ENCODE assay signal across 14 cellular contexts in the genomic region with DNA sequence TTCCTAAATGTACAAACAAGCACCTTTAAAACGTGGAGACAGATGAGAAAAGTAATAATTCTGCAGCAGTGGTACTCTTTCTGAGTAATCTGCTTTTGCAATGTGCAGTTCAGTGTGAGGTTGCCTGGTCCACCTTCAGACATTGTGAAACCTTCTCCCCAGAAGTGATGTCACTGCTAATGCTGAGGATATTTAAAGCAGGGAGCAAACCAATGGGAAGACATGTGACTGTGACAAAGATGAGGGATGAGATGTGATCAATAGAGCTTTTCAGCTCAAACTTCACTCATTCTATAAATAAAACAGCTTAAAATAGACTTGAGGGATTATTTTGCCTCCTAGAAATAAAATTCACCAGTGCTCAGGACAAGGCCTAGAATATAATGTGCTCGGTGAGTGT. TPM values are rescaled to one million over a fixed set of nuclear protein-coding genes. Genes with fewer than 3 reads are reported as not detected.
DNase-seq lines count a peak whose midpoint lies in the region; ATAC-seq, FAIRE-seq and TF ChIP-seq lines count a peak whose summit lies in the region.
"Had no signal": no experiment of that assay in that cellular context is flagged by ENCODE, and none has a peak within 500 bp of the region (broad histone marks: within the 10 kb centered on the region; RNA-seq: fewer than 3 reads in every experiment).

No MANE protein-coding gene starts in this region.

- 87% methylated on average over 2 of the region's 2 CpGs; no CpG with 5 or more reads in 1 of the 2 experiments for WGBS in H1 (ENCODE audit: extremely low coverage in 1 of 2, insufficient coverage in 1 of 2, insufficient read length in 1 of 2, insufficient replicate concordance in 2 of 2, low coverage in 1 of 2, low lambda C conversion rate in 2 of 2, missing lambda C conversion rate in 1 of 2), 2 experiments

- H3K9me3 ChIP-seq in left ventricle myocardium inferior (replicated peaks), result no peaks in the 10 kb centered on the region
- H3K9me3 ChIP-seq in H1 (ENCODE audit: insufficient read depth in 2 of 2, low read depth in 1 of 2, low read length in 1 of 2), result no peaks in the 10 kb centered on the region
- H3K9me3 ChIP-seq: right lobe of liver had no signal

- no peak overlapping the region for H3K23ac ChIP-seq in H1 (ENCODE audit: insufficient read length)

- peaks cover 0 to 11% of the 10 kb centered on the region in 2 experiments for H4K20me1 ChIP-seq in H1 (replicated peaks in 1 of 2; ENCODE audit: control insufficient read depth in 1 of 2, insufficient read depth in 2 of 2, low read length in 2 of 2)

- H3K79me2 ChIP-seq in H1 (ENCODE audit: control insufficient read depth in 1 of 2, insufficient read depth in 2 of 2, low read length in 2 of 2), result peaks cover 3 to 76% of the 10 kb centered on the region in 2 experiments; a peak in 3 of 4 replicates

- H2BK5ac ChIP-seq in H1 (ENCODE audit: low read depth, low read length), result no peak overlapping the region

- FAIRE-seq in H1 (lab: Jason Lieb, UNC), result no peak
- FAIRE-seq: TTC549 had no signal

- no peak for DNase-seq in left ventricle myocardium superior
- DNase-seq in left ventricle myocardium inferior, result no peak
- no peak for DNase-seq in H1 (ENCODE audit: low read depth in 1 of 2, low spot score in 2 of 2)
- peak; percentile 36 for DNase-seq in myocyte (ENCODE audit: low read depth)
- DNase-seq in NCI-H146 (lab: John Stamatoyannopoulos, UW), result no peak
- no peak for DNase-seq in effector CD8-positive, alpha-beta T cell (lab: John Stamatoyannopoulos, UW)
- DNase-seq: NCI-H526 treated with DMSO at 0.1 percent for 48 hours; right lobe of liver; stimulated activated CD8-positive, alpha-beta memory T cell treated with anti-CD3 and anti-CD28 coated beads, Interleukin-4, amount 100 ng/mL, for 48 hours had no signal

- no peak overlapping the region for H4K91ac ChIP-seq in H1 (replicated peaks; ENCODE audit: insufficient read length, low read length)

- H3K14ac ChIP-seq in H1 (ENCODE audit: insufficient read length), result no peak overlapping the region

- H3K4me1 ChIP-seq in left ventricle myocardium inferior, result peaks cover 11% of the 10 kb centered on the region
- peaks cover 2 to 17% (median 13%) of the 10 kb centered on the region in 4 experiments; a peak in 5 of 7 replicates for H3K4me1 ChIP-seq in H1 (replicated peaks in 1 of 4; ENCODE audit: control insufficient read depth in 3 of 4, insufficient read depth in 4 of 4, low read length in 3 of 4)
- H3K4me1 ChIP-seq: right lobe of liver had no signal

- H2BK120ac ChIP-seq in H1 (replicated peaks; ENCODE audit: low read depth, low read length), result no peak overlapping the region

- H3K9ac ChIP-seq in H1 (replicated peaks in 1 of 4; ENCODE audit: extremely low read depth in 1 of 4, low read depth in 3 of 4, low read length in 3 of 4), result no peak overlapping the region

- no peak overlapping the region for H2BK12ac ChIP-seq in H1 (ENCODE audit: low read depth, low read length)

- intact Hi-C loops in left ventricle myocardium superior (cut with micrococcal nuclease) (no loop called here), left ventricle myocardium inferior (cut with micrococcal nuclease) (no loop called here)

- 0 out of 2 replicates have a peak overlapping the region, but pooled peaks have one; percentile 17 for H3K18ac ChIP-seq in H1 (ENCODE audit: extremely low read depth, low read length)

- H2BK15ac ChIP-seq in H1 (ENCODE audit: low read length), result no peak overlapping the region

- no peak overlapping the region for H4K8ac ChIP-seq in H1 (ENCODE audit: extremely low read depth, insufficient read depth, low read length)

- TF ChIP-seq POLR2A in H1 (IDR thresholded peaks at IDR 0.05; ENCODE audit: control extremely low read depth in 1 of 2, low read depth in 2 of 2, low read length in 2 of 2), result no peak

- H3K4me3 ChIP-seq in left ventricle myocardium inferior, result no peak overlapping the region
- H3K4me3 ChIP-seq in H1 (ENCODE audit: extremely low read depth in 1 of 4, insufficient read depth in 2 of 4, low read depth in 3 of 4, low read length in 4 of 4), result no peak overlapping the region
- H3K4me3 ChIP-seq: right lobe of liver had no signal

- TF ChIP-seq EP300 in H1 (IDR thresholded peaks at IDR 0.05; ENCODE audit: borderline replicate concordance in 1 of 2, low read depth in 2 of 2, low read length in 2 of 2), result no peak

- no peak overlapping the region for H3K56ac ChIP-seq in H1 (replicated peaks; ENCODE audit: insufficient read length, low read depth, low read length)

- H2BK20ac ChIP-seq in H1 (ENCODE audit: low read length), result no peak overlapping the region

- ATAC-seq in left ventricle myocardium superior (peak; percentile 41), GM21717 (IDR thresholded peaks at IDR 0.05; ENCODE audit: unreplicated experiment) (no peak)
- no peak for ATAC-seq in activated CD4-positive, CD25-positive, alpha-beta regulatory T cell treated with anti-CD3 and anti-CD28 coated beads, Interleukin-2, amount 50 U/mL, for 24 hours
- ATAC-seq: activated T-helper 17 cell treated with anti-CD3 and anti-CD28 coated beads, Interleukin-2, amount 50 U/mL, for 72 hours had no signal

- peaks cover 2% of the 10 kb centered on the region for H3K27me3 ChIP-seq in left ventricle myocardium inferior (ENCODE audit: low read depth)
- H3K27me3 ChIP-seq in H1 (replicated peaks in 1 of 4; ENCODE audit: control insufficient read depth in 3 of 4, extremely low read depth in 1 of 4, insufficient read depth in 3 of 4, low read length in 3 of 4), result no peaks in the 10 kb centered on the region
- H3K27me3 ChIP-seq: right lobe of liver had no signal

- POLR2A ChIA-PET in H1 (lab: Charles Lee; ENCODE audit: partially characterized antibody), result interaction anchor here (1.1 to 3.2 kb wide), 6 partner anchors 8 to 76 kb away, joined by 4 to 11 read pairs (median 8); a partner anchor contains a TSS

- H3K23me2 ChIP-seq in H1 (ENCODE audit: low read depth, low read length), result no peaks in the 10 kb centered on the region

- H3K79me1 ChIP-seq in H1 (ENCODE audit: low read depth, low read length), result peaks cover 13% of the 10 kb centered on the region

- TF ChIP-seq CTCF in left ventricle myocardium inferior (IDR thresholded peaks at IDR 0.05; ENCODE audit: borderline replicate concordance) (no peak), H1 (IDR thresholded peaks at IDR 0.05; ENCODE audit: control extremely low read depth in 1 of 3, insufficient read depth in 1 of 3, low read depth in 1 of 3, low read length in 3 of 3) (no peak)

- no peak overlapping the region for H4K5ac ChIP-seq in H1 (ENCODE audit: insufficient read length, low read depth, low read length)

- H3K4me2 ChIP-seq in H1 (ENCODE audit: insufficient read depth in 1 of 2, low read depth in 2 of 2, low read length in 2 of 2), result peak overlapping the region; percentile 34 to 40; a peak in 1 of 4 replicates

- no peak overlapping the region for H2AK5ac ChIP-seq in H1 (ENCODE audit: low read depth, low read length)

- no peak overlapping the region for H2AFZ ChIP-seq in H1 (ENCODE audit: low read length)

- H3K36me3 ChIP-seq in left ventricle myocardium inferior, result no peaks in the 10 kb centered on the region
- H3K36me3 ChIP-seq in H1 (ENCODE audit: control insufficient read depth in 2 of 4, insufficient read depth in 4 of 4, low read length in 3 of 4), result peaks cover 0 to 14% (median 0%) of the 10 kb centered on the region in 4 experiments; a peak in 3 of 8 replicates
- H3K36me3 ChIP-seq: right lobe of liver had no signal

- CTCF ChIA-PET in H1 (lab: Charles Lee; ENCODE audit: partially characterized antibody), result interaction anchor here (1.0 to 12.1 kb wide), 11 partner anchors 11 to 186 kb away, joined by 3 to 128 read pairs (median 5); a partner anchor contains a TSS

- H3K27ac ChIP-seq in left ventricle myocardium inferior (replicated peaks), result no peak overlapping the region
- no peak overlapping the region for H3K27ac ChIP-seq in H1 (ENCODE audit: low read depth, low read length)
- H3K27ac ChIP-seq: right lobe of liver had no signal

- TF ChIP-seq RAD21 in H1 (IDR thresholded peaks at IDR 0.05 in 1 of 2, conservative IDR thresholded peaks at IDR 0.05 in 1 of 2; ENCODE audit: low read depth in 2 of 2, low read length in 2 of 2), result no peak

- no peak overlapping the region for H3K4ac ChIP-seq in H1 (replicated peaks; ENCODE audit: insufficient read length, low read depth, low read length)

TF ChIP-seq in H1, 55 proteins besides CTCF, POLR2A, EP300 and RAD21 (continues in another document):
- TF ChIP-seq TAF7 (optimal IDR thresholded peaks at IDR 0.05; ENCODE audit: borderline replicate concordance, low read depth, low read length), result no peak
- TF ChIP-seq SIRT6 (IDR thresholded peaks at IDR 0.05; ENCODE audit: low read length), result no peak
- TF ChIP-seq POLR2AphosphoS5 (IDR thresholded peaks at IDR 0.05; ENCODE audit: low read depth, low read length), result no peak
- TF ChIP-seq GTF2F1 (IDR thresholded peaks at IDR 0.05; ENCODE audit: borderline replicate concordance, low read depth, low read length), result no peak
- no peak for TF ChIP-seq CHD2 (IDR thresholded peaks at IDR 0.05; ENCODE audit: low read length)
- no peak for TF ChIP-seq MAFK (IDR thresholded peaks at IDR 0.05; ENCODE audit: low read depth, low read length)

RNA-seq across cellular contexts. Expression of a gene that starts 9.2 kb away (rescaled TPM):
- total RNA-seq in left ventricle myocardium superior (6.4 TPM), left ventricle myocardium inferior (10.6 TPM), myocyte (1.7 and 4.8 TPM in 2 replicates)
- total RNA-seq in H1 (2021; fragmentation: NEBNext Ultra II Directional; extraction: Animal tissue kit (Norgen Biotek cat#: 25700)), result 204 and 209 TPM in 2 replicates
- polyA plus RNA-seq in H1 (2011; rRNA removed), result 181 and 182 TPM in 2 replicates
- 72.1 TPM for polyA plus RNA-seq in H1 (2011; cell fraction: cytosol; rRNA removed)
- polyA plus RNA-seq in H1 (2011; cell fraction: nucleus; rRNA removed), result 146 TPM
- polyA plus RNA-seq in H1 (2012, experiment 1 of 2), result 162 to 194 TPM (median 173 TPM) in 4 replicates
- polyA plus RNA-seq in H1 (2012, experiment 2 of 2), result 152 TPM
- polyA plus RNA-seq in H1 (2013, experiment 1 of 2), result 383 TPM
- 341 TPM for polyA plus RNA-seq in H1 (2013, experiment 2 of 2)
- polyA minus RNA-seq in H1 (2011; rRNA and poly(A)+ RNA removed), result 234 and 286 TPM in 2 replicates
- polyA minus RNA-seq in H1 (2011; cell fraction: cytosol; rRNA and poly(A)+ RNA removed), result 176 TPM
- 79.9 TPM for polyA minus RNA-seq in H1 (2011; cell fraction: nucleus; rRNA and poly(A)+ RNA removed)
- 2.3 TPM for polyA plus RNA-seq in myocyte (2012)

RNA-seq across cellular contexts. Expression of a gene that starts 55.2 kb away (rescaled TPM):
- total RNA-seq in left ventricle myocardium superior (not detected), left ventricle myocardium inferior (not detected), myocyte (not detected in 2 replicates)
- not detected in 2 replicates for total RNA-seq in H1 (2021; fragmentation: NEBNext Ultra II Directional; extraction: Animal tissue kit (Norgen Biotek cat#: 25700))
- 0.05 and 0.06 TPM in 2 replicates for polyA plus RNA-seq in H1 (2011; rRNA removed)
- 0.04 TPM for polyA plus RNA-seq in H1 (2011; cell fraction: cytosol; rRNA removed)
- polyA plus RNA-seq in H1 (2011; cell fraction: nucleus; rRNA removed), result not detected
- polyA plus RNA-seq in H1 (2012, experiment 1 of 2), result not detected in 4 replicates
- not detected for polyA plus RNA-seq in H1 (2012, experiment 2 of 2)
- polyA plus RNA-seq in H1 (2013, experiment 1 of 2), result 0.02 TPM
- not detected for polyA plus RNA-seq in H1 (2013, experiment 2 of 2)
- polyA minus RNA-seq in H1 (2011; rRNA and poly(A)+ RNA removed), result 0.10 TPM in 1 of 2 replicates, not detected in the other
- not detected for polyA minus RNA-seq in H1 (2011; cell fraction: cytosol; rRNA and poly(A)+ RNA removed)
- polyA minus RNA-seq in H1 (2011; cell fraction: nucleus; rRNA and poly(A)+ RNA removed), result not detected
- polyA plus RNA-seq in myocyte (2012), result not detected
- total RNA-seq: activated T-helper 17 cell treated with anti-CD3 and anti-CD28 coated beads, Interleukin-2, amount 50 U/mL, for 72 hours; kidney epithelial cell had no signal

Comparison
In these comparisons a context has a peak if more than half of its experiments do, and no peak if none do; other contexts are left out.
1. RNA of a gene that starts 9.2 kb away (total RNA-seq): 204 to 209 TPM in H1; 10.6 TPM in left ventricle myocardium inferior (single experiment), 6.4 TPM in left ventricle myocardium superior (single experiment) and 1.7 to 4.8 TPM in myocyte; every median in the first group is over 10 times any median in the second.